Comparison of ENCODE assay signal across 27 cellular contexts in the genomic region with DNA sequence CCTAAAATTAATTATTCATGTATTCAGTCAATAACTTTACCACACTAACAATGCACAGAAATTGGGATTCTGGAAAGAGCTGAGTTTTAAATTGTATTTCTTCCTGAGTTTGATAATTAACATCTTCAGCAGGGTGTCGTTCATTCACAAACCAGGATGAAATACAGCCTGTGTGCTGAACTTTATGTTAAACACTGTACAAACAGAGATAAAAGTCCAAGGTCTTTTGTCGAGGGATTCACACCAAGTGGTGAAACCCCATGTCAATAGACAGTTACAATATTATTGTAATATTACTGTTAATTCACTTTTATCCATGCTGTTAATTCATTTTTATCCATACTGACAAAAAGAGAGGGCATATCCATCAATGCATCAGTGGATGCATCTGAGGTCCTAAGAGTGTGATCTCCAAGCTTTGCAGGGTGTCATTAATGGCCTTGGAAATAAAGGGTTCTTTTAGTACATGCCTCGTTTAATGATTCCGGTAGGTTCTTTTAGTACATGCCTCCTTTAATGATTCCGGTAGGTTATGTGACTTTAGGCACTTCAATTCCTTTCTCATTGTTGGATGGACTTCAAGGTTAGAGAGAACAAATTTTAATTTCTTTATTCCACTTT.
"Had no signal": no experiment of that assay in that cellular context is flagged by ENCODE, and none has a peak within 500 bp of the region (broad histone marks: within the 10 kb centered on the region; RNA-seq: fewer than 3 reads in every experiment).

No MANE protein-coding gene starts in this region.

- H3K4me3 ChIP-seq: stomach, suprapubic skin, testis, thoracic aorta, thyroid gland, tibial artery, tibial nerve, transverse colon, upper lobe of left lung, upper lobe of right lung, uterus, vagina had no signal

- H3K4me1 ChIP-seq: testis, thyroid gland, tibial artery, transverse colon, upper lobe of left lung, upper lobe of right lung, uterus, vagina had no signal

- H3K36me3 ChIP-seq: stomach, suprapubic skin, thoracic aorta, thyroid gland, tibial artery, tibial nerve, transverse colon, upper lobe of left lung, upper lobe of right lung, uterus, vagina had no signal

- H3K27me3 ChIP-seq: stomach, suprapubic skin, testis, thyroid gland, tibial artery, tibial nerve, transverse colon, upper lobe of left lung, upper lobe of right lung, uterus, vagina had no signal

- DNase-seq: stimulated activated CD4-positive, alpha-beta T cell treated with anti-CD3 and anti-CD28 coated beads, Interleukin-2, amount 100 ng/mL, for 48 hours; stimulated activated CD4-positive, alpha-beta T cell treated with anti-CD3 and anti-CD28 coated beads, Interleukin-4, amount 100 ng/mL, for 1 hour; stimulated activated CD4-positive, alpha-beta T cell treated with anti-CD3 and anti-CD28 coated beads, Interleukin-4, amount 100 ng/mL, for 24 hours; stimulated activated CD4-positive, alpha-beta T cell treated with anti-CD3 and anti-CD28 coated beads, Interleukin-4, amount 100 ng/mL, for 4 hours; stimulated activated CD8-positive, alpha-beta memory T cell treated with anti-CD3 and anti-CD28 coated beads, Interleukin-4, amount 100 ng/mL, for 48 hours; stimulated activated naive B cell treated with anti-CD40 and anti-IgM and Interleukin-4, amounts not matched to agents 10 μg/mL and 1 μg/mL and 100 μg/mL, for 72 hours; stimulated activated naive CD4-positive, alpha-beta T cell; stimulated activated naive CD4-positive, alpha-beta T cell treated with Interleukin-2 at 50 U/mL for 16 hours; stimulated activated naive CD8-positive, alpha-beta T cell treated with anti-CD3 and anti-CD28 coated beads, Interleukin-15, amount 100 ng/mL, for 72 hours; stimulated activated naive CD8-positive, alpha-beta T cell treated with anti-CD3 and anti-CD28 coated beads, Interleukin-15, Interleukin-2, amounts not matched to agents 100 U/mL and 50 U/mL, for 24 hours; stomach; substantia nigra; testis; thyroid gland; tibial artery; transverse colon; trophoblast cell; upper lobe of left lung; upper lobe of right lung; uterus had no signal

- FAIRE-seq: urothelium cell line had no signal

- ATAC-seq: stimulated activated effector memory CD8-positive, alpha-beta T cell treated with anti-CD3 and anti-CD28 coated beads, Interleukin-12 subunit alpha, Interleukin-12 subunit beta, amount 100 ng/mL, for 72 hours; stimulated activated memory B cell treated with anti-CD40 and anti-IgM and Interleukin-4, amounts not matched to agents 10 μg/mL and 1 μg/mL and 100 μg/mL, for 72 hours; stimulated activated naive B cell treated with anti-CD40 and anti-IgM and Interleukin-4, amounts not matched to agents 10 μg/mL and 1 μg/mL and 100 μg/mL, for 72 hours; stimulated activated naive CD8-positive, alpha-beta T cell treated with anti-CD3 and anti-CD28 coated beads, Interleukin-15, amount 100 ng/mL, for 72 hours; stimulated activated naive CD8-positive, alpha-beta T cell treated with anti-CD3 and anti-CD28 coated beads, Interleukin-15, Interleukin-2, amounts not matched to agents 100 U/mL and 50 U/mL, for 24 hours; upper lobe of right lung had no signal

- H3K27ac ChIP-seq: stomach, suprapubic skin, testis, thoracic aorta, thyroid gland, tibial artery, tibial nerve, transverse colon, upper lobe of left lung, upper lobe of right lung, uterus, vagina had no signal

- H3K9me3 ChIP-seq: stomach, suprapubic skin, testis, thoracic aorta, thyroid gland, tibial artery, tibial nerve, transverse colon, upper lobe of left lung, upper lobe of right lung, uterus, vagina had no signal
